In genomic region chr4:88320174-88320779, GRCh38 we compare ENCODE assay signal across 8 cellular contexts. TPM values are rescaled to one million over a fixed set of nuclear protein-coding genes. Genes with fewer than 3 reads are reported as not detected.
DNase-seq lines count a peak whose midpoint lies in the region; ATAC-seq, FAIRE-seq and TF ChIP-seq lines count a peak whose summit lies in the region.

No MANE protein-coding gene starts in this region.

- peaks cover 9% of the 10 kb centered on the region; the same call in 2 of the 3 replicates for H3K9me3 Mint-ChIP-seq in GM23338

- H3K9ac ChIP-seq in keratinocyte (ENCODE audit: control insufficient read depth, extremely low read depth, insufficient read depth, low read length) = no peak overlapping the region

- H3K27me3 ChIP-seq in GM23338 (ENCODE audit: insufficient read depth) (no peaks in the 10 kb centered on the region), keratinocyte (ENCODE audit: control insufficient read depth, extremely low read depth, insufficient read depth, low read length) (no peaks in the 10 kb centered on the region), adrenal gland (no peaks in the 10 kb centered on the region)

- peak overlapping the region; percentile 3; the same call in 1 of the 2 replicates for H3K4me2 ChIP-seq in GM23338
- no peak overlapping the region for H3K4me2 ChIP-seq in keratinocyte (ENCODE audit: control insufficient read depth, extremely low read depth, insufficient read depth, low read depth, low read length)

- no peak overlapping the region for H3K4me3 Mint-ChIP-seq in GM23338

- H3K4me3 ChIP-seq in GM23338 = no peak overlapping the region
- H3K4me3 ChIP-seq in keratinocyte (ENCODE audit: control insufficient read depth in 2 of 3, extremely low read depth in 1 of 3, insufficient read depth in 2 of 3, low read depth in 1 of 3, low read length in 3 of 3) = no peak overlapping the region
- H3K4me3 ChIP-seq in adrenal gland = no peak overlapping the region

- no peaks in the 10 kb centered on the region for H3K79me2 ChIP-seq in GM23338 (replicated peaks; ENCODE audit: insufficient read depth)
- no peaks in the 10 kb centered on the region for H3K79me2 ChIP-seq in keratinocyte (ENCODE audit: control insufficient read depth, insufficient read depth, low read length)

- no peaks in the 10 kb centered on the region for H3F3A ChIP-seq in GM23338 (replicated peaks; ENCODE audit: low read depth)

- peaks cover 3% of the 10 kb centered on the region; the same call in 2 of the 3 replicates for H3K36me3 Mint-ChIP-seq in GM23338 (ENCODE audit: low read depth)

- dilution Hi-C loops in keratinocyte (cut with MboI; ENCODE audit: extremely low pct_ligation_motif_present, low sequenced_read_pairs) = no loop called here

- intact Hi-C loops in adrenal gland (cut with DNase I) = no loop called here

- H3K9me1 ChIP-seq in keratinocyte (ENCODE audit: control insufficient read depth, extremely low read depth, insufficient read depth, low read length) = no peaks in the 10 kb centered on the region

- H3K4me1 Mint-ChIP-seq in GM23338 = peaks cover 20% of the 10 kb centered on the region

- H3K9me2 ChIP-seq in GM23338 (ENCODE audit: insufficient read depth) = 0 out of 2 replicates have a peak, but pooled peaks cover 7% of the 10 kb centered on the region

- H3K27ac Mint-ChIP-seq in GM23338 = peak overlapping the region; percentile 2; the same call in 1 of the 2 replicates

- H3K4me1 ChIP-seq in GM23338 (ENCODE audit: insufficient read depth) (peaks cover 14% of the 10 kb centered on the region), keratinocyte (ENCODE audit: control insufficient read depth, extremely low read depth, insufficient read depth, low read length) (no peaks in the 10 kb centered on the region), adrenal gland (replicated peaks in 1 of 2) (no peaks in the 10 kb centered on the region)

- DNase-seq in GM23338 (ENCODE audit: low spot score) (peak; percentile 1), LHCN-M2 (ENCODE audit: low read depth) (peak; percentile 77), keratinocyte (ENCODE audit: low read depth, low spot score) (no peak), AG08395 (ENCODE audit: low spot score) (no peak), T-helper 9 cell (no peak), GOT3 (lab: John Stamatoyannopoulos, UW) (no peak), adrenal gland (no peak)

- 76 to 94% (median 91%) methylated on average over 1 of the region's 1 CpG for WGBS in adrenal gland, 4 donors

- no peaks in the 10 kb centered on the region for H3K27me3 Mint-ChIP-seq in GM23338 (ENCODE audit: insufficient read depth, low read depth, poor library complexity)

- peak; percentile 39 for ATAC-seq in GM18508 (IDR thresholded peaks at IDR 0.05; ENCODE audit: insufficient read depth, unreplicated experiment)
- peak; percentile 66 for ATAC-seq in GM23338

- FAIRE-seq in keratinocyte (lab: Jason Lieb, UNC) = no peak

- TF ChIP-seq CTCF in GM23338 (conservative IDR thresholded peaks at IDR 0.05; ENCODE audit: low read depth in 2 of 2) (no peak), keratinocyte (optimal IDR thresholded peaks at IDR 0.05 in 1 of 3, IDR thresholded peaks at IDR 0.05 in 1 of 3, conservative IDR thresholded peaks at IDR 0.05 in 1 of 3; ENCODE audit: extremely low read depth in 1 of 3, insufficient read depth in 2 of 3, low read length in 3 of 3) (no peak), adrenal gland (IDR thresholded peaks at IDR 0.05) (no peak)

- H3K36me3 ChIP-seq in GM23338 (ENCODE audit: insufficient read depth) (no peaks in the 10 kb centered on the region), keratinocyte (ENCODE audit: control insufficient read depth in 2 of 2, extremely low read depth in 1 of 2, insufficient read depth in 2 of 2, low read length in 2 of 2) (no peaks in the 10 kb centered on the region), adrenal gland (replicated peaks in 1 of 2) (no peaks in the 10 kb centered on the region)

- H3K27ac ChIP-seq in GM23338 (ENCODE audit: low read depth) = peak overlapping the region; percentile 67; the same call in 1 of the 2 replicates
- H3K27ac ChIP-seq in keratinocyte (ENCODE audit: control insufficient read depth, insufficient read depth, low read length) = no peak overlapping the region
- H3K27ac ChIP-seq in adrenal gland = peak overlapping the region in 1 of 5 donors; percentile 32

- no peaks in the 10 kb centered on the region for H4K20me1 ChIP-seq in GM23338 (replicated peaks; ENCODE audit: insufficient read depth)
- no peaks in the 10 kb centered on the region for H4K20me1 ChIP-seq in keratinocyte (ENCODE audit: control insufficient read depth, extremely low read depth, insufficient read depth, low read length)

- H3K9me3 ChIP-seq in keratinocyte (ENCODE audit: control insufficient read depth, low read depth, low read length) (no peaks in the 10 kb centered on the region), adrenal gland (replicated peaks in 1 of 3) (no peaks in the 10 kb centered on the region)

- peak overlapping the region; percentile 68; the same call in 1 of the 2 replicates for H2AFZ ChIP-seq in GM23338
- H2AFZ ChIP-seq in keratinocyte (ENCODE audit: control insufficient read depth, low read length) = peak overlapping the region; percentile 50

- no peak for TF ChIP-seq POLR2A in adrenal gland (IDR thresholded peaks at IDR 0.05)

TF ChIP-seq in GM23338, 12 proteins besides CTCF, POLR2A, EP300 and RAD21 (continues in another document):
- no peak for TF ChIP-seq JUNB (IDR thresholded peaks at IDR 0.05; ENCODE audit: unreplicated experiment)
- TF ChIP-seq ETS1 (IDR thresholded peaks at IDR 0.05) = no peak
- TF ChIP-seq, protein P1, sequence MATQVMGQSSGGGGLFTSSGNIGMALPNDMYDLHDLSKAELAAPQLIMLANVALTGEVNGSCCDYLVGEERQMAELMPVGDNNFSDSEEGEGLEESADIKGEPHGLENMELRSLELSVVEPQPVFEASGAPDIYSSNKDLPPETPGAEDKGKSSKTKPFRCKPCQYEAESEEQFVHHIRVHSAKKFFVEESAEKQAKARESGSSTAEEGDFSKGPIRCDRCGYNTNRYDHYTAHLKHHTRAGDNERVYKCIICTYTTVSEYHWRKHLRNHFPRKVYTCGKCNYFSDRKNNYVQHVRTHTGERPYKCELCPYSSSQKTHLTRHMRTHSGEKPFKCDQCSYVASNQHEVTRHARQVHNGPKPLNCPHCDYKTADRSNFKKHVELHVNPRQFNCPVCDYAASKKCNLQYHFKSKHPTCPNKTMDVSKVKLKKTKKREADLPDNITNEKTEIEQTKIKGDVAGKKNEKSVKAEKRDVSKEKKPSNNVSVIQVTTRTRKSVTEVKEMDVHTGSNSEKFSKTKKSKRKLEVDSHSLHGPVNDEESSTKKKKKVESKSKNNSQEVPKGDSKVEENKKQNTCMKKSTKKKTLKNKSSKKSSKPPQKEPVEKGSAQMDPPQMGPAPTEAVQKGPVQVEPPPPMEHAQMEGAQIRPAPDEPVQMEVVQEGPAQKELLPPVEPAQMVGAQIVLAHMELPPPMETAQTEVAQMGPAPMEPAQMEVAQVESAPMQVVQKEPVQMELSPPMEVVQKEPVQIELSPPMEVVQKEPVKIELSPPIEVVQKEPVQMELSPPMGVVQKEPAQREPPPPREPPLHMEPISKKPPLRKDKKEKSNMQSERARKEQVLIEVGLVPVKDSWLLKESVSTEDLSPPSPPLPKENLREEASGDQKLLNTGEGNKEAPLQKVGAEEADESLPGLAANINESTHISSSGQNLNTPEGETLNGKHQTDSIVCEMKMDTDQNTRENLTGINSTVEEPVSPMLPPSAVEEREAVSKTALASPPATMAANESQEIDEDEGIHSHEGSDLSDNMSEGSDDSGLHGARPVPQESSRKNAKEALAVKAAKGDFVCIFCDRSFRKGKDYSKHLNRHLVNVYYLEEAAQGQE (IDR thresholded peaks at IDR 0.05; ENCODE audit: unreplicated experiment) = no peak
- no peak for TF ChIP-seq ZNF331 (CRISPR knock-in tag; IDR thresholded peaks at IDR 0.05; ENCODE audit: low read depth)
- no peak for TF ChIP-seq POLR2AphosphoS5 (IDR thresholded peaks at IDR 0.05; ENCODE audit: low read depth)

RNA-seq across cellular contexts. Expression of gene PPM1K, which starts 35.9 kb away (rescaled TPM):
- 11.7 and 12.0 TPM in 2 replicates for total RNA-seq in GM23338 (2014; rRNA removed; shearing (Covaris generic))
- polyA plus RNA-seq in GM23338 (2016; fragmentation: Nextera tagmentation; extraction: Ambion mirVana) (9.1 and 11.1 TPM in 2 replicates), keratinocyte (7.3 to 9.8 TPM (median 8.9 TPM) in 3 replicates), adrenal gland (10 to 100 TPM in 1 of 3 donors, 1 to 10 TPM in 2; 4.1 to 27.3 (median 4.7) TPM)
- total RNA-seq in LHCN-M2 (2014; rRNA removed) (7.4 and 8.9 TPM in 2 replicates), adrenal gland (10 to 100 TPM; 18.7 to 53.5 (median 26.8) TPM)
- polyA plus RNA-seq in LHCN-M2 (2012) = 3.0 TPM
- 2.0 TPM for polyA plus RNA-seq in keratinocyte (2011; ENCODE audit: low read depth)
- 5.7 and 5.9 TPM in 2 replicates for polyA plus RNA-seq in keratinocyte (2011; cell fraction: cytosol; rRNA removed)
- 13.2 and 15.6 TPM in 2 replicates for polyA plus RNA-seq in keratinocyte (2011; cell fraction: nucleus; rRNA removed)
- polyA plus RNA-seq in keratinocyte (2012; ENCODE audit: low replicate concordance) = 3.0 and 4.6 TPM in 2 replicates
- polyA minus RNA-seq in keratinocyte = 7.8 to 24.4 TPM (median 16.4 TPM) in 3 replicates
- 6.5 TPM for polyA minus RNA-seq in keratinocyte (2011; cell fraction: cytosol; rRNA and poly(A)+ RNA removed)
- 12.7 and 22.0 TPM in 2 replicates for polyA minus RNA-seq in keratinocyte (2011; cell fraction: nucleus; rRNA and poly(A)+ RNA removed)

RNA-seq across cellular contexts. Expression of gene HERC6, which starts 58.4 kb away (rescaled TPM):
- total RNA-seq in GM23338 (2014; rRNA removed; shearing (Covaris generic)) = 6.5 and 7.3 TPM in 2 replicates
- polyA plus RNA-seq in GM23338 (2016; fragmentation: Nextera tagmentation; extraction: Ambion mirVana) = 2.8 and 3.4 TPM in 2 replicates
- 3.9 and 7.1 TPM in 2 replicates for total RNA-seq in LHCN-M2 (2014; rRNA removed)
- polyA plus RNA-seq in LHCN-M2 (2012) = 2.5 TPM
- 33.9 to 36.0 TPM (median 34.1 TPM) in 3 replicates for polyA plus RNA-seq in keratinocyte
- polyA plus RNA-seq in keratinocyte (2011; ENCODE audit: low read depth) = 1.8 TPM
- polyA plus RNA-seq in keratinocyte (2011; cell fraction: cytosol; rRNA removed) = 17.9 and 31.1 TPM in 2 replicates
- polyA plus RNA-seq in keratinocyte (2011; cell fraction: nucleus; rRNA removed) = 29.8 and 31.6 TPM in 2 replicates
- polyA plus RNA-seq in keratinocyte (2012; ENCODE audit: low replicate concordance) = 2.0 and 28.6 TPM in 2 replicates
- 91.6 to 124 TPM (median 109 TPM) in 3 replicates for polyA minus RNA-seq in keratinocyte
- polyA minus RNA-seq in keratinocyte (2011; cell fraction: cytosol; rRNA and poly(A)+ RNA removed) = 45.7 TPM
- 30.4 and 52.4 TPM in 2 replicates for polyA minus RNA-seq in keratinocyte (2011; cell fraction: nucleus; rRNA and poly(A)+ RNA removed)
- total RNA-seq in adrenal gland = 10 to 100 TPM in 6 of 8 donors, 1 to 10 TPM in 2; 5.4 to 15.9 (median 12.5) TPM
- polyA plus RNA-seq in adrenal gland = 10 to 100 TPM in 1 of 3 donors, 1 to 10 TPM in 2; 3.8 to 12.2 (median 6.8) TPM

Comparison
In these comparisons a context has a peak if more than half of its experiments do, and no peak if none do; other contexts are left out.
1. DNase-seq: peak in GM23338 (single experiment) and LHCN-M2 (single experiment); none in keratinocyte (single experiment), AG08395 (single experiment), T-helper 9 cell (single experiment), GOT3 (single experiment) and adrenal gland (0 of 7).